8 cellular contexts compared by ENCODE assay signal in the genomic region with DNA sequence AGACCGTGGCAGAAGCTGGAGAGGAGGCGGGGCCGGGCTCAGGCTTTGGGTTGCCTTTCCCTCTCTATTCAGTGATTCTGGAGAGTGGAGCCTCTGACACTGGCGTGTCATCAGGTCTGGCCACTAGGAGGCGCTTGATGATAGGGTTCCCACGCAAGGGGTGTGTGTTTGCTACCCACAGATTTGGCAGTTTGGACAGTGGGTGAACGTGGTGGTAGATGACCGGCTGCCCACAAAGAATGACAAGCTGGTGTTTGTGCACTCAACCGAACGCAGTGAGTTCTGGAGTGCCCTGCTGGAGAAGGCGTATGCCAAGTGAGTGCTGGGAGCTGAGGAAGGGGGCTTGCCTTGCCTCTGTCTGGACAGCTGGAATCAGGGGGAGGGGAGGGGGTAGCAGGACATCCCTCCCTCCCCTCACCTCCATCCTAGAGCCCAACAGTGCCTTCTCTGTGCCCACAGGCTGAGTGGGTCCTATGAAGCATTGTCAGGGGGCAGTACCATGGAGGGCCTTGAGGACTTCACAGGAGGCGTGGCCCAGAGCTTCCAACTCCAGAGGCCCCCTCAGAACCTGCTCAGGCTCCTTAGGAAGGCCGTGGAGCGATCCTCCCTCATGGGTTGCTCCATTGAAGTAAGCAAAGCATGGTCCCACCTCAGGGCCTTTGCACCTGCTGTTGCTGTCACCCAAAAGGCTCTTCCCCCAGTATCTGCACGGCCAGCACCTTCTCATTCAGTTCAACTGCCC. TPM values are rescaled to one million over a fixed set of nuclear protein-coding genes. Genes with fewer than 3 reads are reported as not detected.
DNase-seq lines count a peak whose midpoint lies in the region; ATAC-seq, FAIRE-seq and TF ChIP-seq lines count a peak whose summit lies in the region.

No MANE protein-coding gene starts in this region.

- H3K27me3 Mint-ChIP-seq in Caco-2 (ENCODE audit: insufficient read depth, unreplicated experiment), result no peaks in the 10 kb centered on the region

- no peaks in the 10 kb centered on the region for H3K9me3 ChIP-seq in Caco-2
- H3K9me3 ChIP-seq in parathyroid adenoma (ENCODE audit: control insufficient read depth, low read length), result no peaks in the 10 kb centered on the region
- no peaks in the 10 kb centered on the region for H3K9me3 ChIP-seq in tibial nerve

- H3K79me2 ChIP-seq in parathyroid adenoma, result no peaks in the 10 kb centered on the region

- CTCF ChIA-PET in Caco-2 (lab: Charles Lee), result interaction anchor here (0.6 to 1.7 kb wide), 15 partner anchors 18 to 95 kb away, joined by 3 to 10 read pairs (median 4); a partner anchor contains a TSS

- peak in 1 of 2 donors; percentile 42 for TF ChIP-seq EP300 in tibial nerve (IDR thresholded peaks at IDR 0.05)

- 22 to 25% methylated on average over 15 of the region's 15 CpGs for WGBS in tibial nerve, 2 donors

- no peaks in the 10 kb centered on the region for H3K36me3 ChIP-seq in Caco-2 (ENCODE audit: control insufficient read depth, insufficient read depth, low read length)
- H3K36me3 ChIP-seq in parathyroid adenoma (ENCODE audit: control insufficient read depth, insufficient read depth, low read length), result no peaks in the 10 kb centered on the region
- H3K36me3 ChIP-seq in tibial nerve, result no peaks in the 10 kb centered on the region

- H3K4me1 ChIP-seq in Caco-2 (peaks cover 8% of the 10 kb centered on the region; the same call in 1 of the 2 replicates), parathyroid adenoma (no peaks in the 10 kb centered on the region), tibial nerve (peaks cover 0 to 25% (median 0%) of the 10 kb centered on the region in 4 donors)

- no peak for TF ChIP-seq POLR2A in tibial nerve (IDR thresholded peaks at IDR 0.05)

- DNase-seq in Caco-2, result peak; percentile 79 to 80
- DNase-seq in LHCN-M2 (ENCODE audit: low read depth), result peak; percentile 84
- DNase-seq in SHP77 (lab: John Stamatoyannopoulos, UW), result peak; percentile 61 to 70
- peak; percentile 56 for DNase-seq in activated T-helper 9 cell treated with anti-CD3 and anti-CD28 coated beads, Interleukin-2, amount 50 U/mL, for 16 hours (ENCODE audit: low read depth)
- peak; percentile 66 to 92 for DNase-seq in frontal cortex (ENCODE audit: low spot score in 2 of 2)
- DNase-seq in tibial nerve (ENCODE audit: low spot score in 2 of 2), result peak; percentile 82 to 94

- H2AFZ ChIP-seq in parathyroid adenoma, result peak overlapping the region; percentile 5

- H3K27ac ChIP-seq in parathyroid adenoma, result no peak overlapping the region
- H3K27ac ChIP-seq in tibial nerve, result no peak overlapping the region

- no peak overlapping the region for H3K27ac Mint-ChIP-seq in Caco-2 (ENCODE audit: unreplicated experiment)

- no peak overlapping the region for H3K9ac ChIP-seq in parathyroid adenoma

- POLR2A ChIA-PET in Caco-2 (lab: Charles Lee), result no interaction called here

- peak; percentile 71 for ATAC-seq in GM21390 (IDR thresholded peaks at IDR 0.05; ENCODE audit: unreplicated experiment)

- no peak overlapping the region for H3K4me3 Mint-ChIP-seq in Caco-2 (ENCODE audit: unreplicated experiment)

- H3K4me2 ChIP-seq in parathyroid adenoma (ENCODE audit: low read length), result no peak overlapping the region

- H3K4me1 Mint-ChIP-seq in Caco-2 (ENCODE audit: low read depth, unreplicated experiment), result peaks cover 7% of the 10 kb centered on the region

- intact Hi-C loops in Caco-2 (cut with micrococcal nuclease; ENCODE audit: unreplicated experiment), result loop anchor here (1.0 kb wide), 2 partner anchors 50 to 64 kb away; a partner anchor contains a TSS

- H3K36me3 Mint-ChIP-seq in Caco-2 (ENCODE audit: insufficient read depth, unreplicated experiment), result no peaks in the 10 kb centered on the region

- FAIRE-seq in frontal cortex (lab: Jason Lieb, UNC), result no peak

- no TSS peak for BruUV-seq in Caco-2 (replicated peaks; lab: Mats Ljungman, UMichigan)

- H3K9me3 Mint-ChIP-seq in Caco-2 (ENCODE audit: unreplicated experiment), result no peaks in the 10 kb centered on the region

- H3K4me3 ChIP-seq in Caco-2 (ENCODE audit: low read depth, low read length), result no peak overlapping the region
- no peak overlapping the region for H3K4me3 ChIP-seq in parathyroid adenoma (ENCODE audit: low read depth, low read length)
- H3K4me3 ChIP-seq in tibial nerve, result no peak overlapping the region

- no peaks in the 10 kb centered on the region for H3K27me3 ChIP-seq in Caco-2 (replicated peaks; ENCODE audit: control insufficient read depth, insufficient read depth, low read length)
- H3K27me3 ChIP-seq in parathyroid adenoma (ENCODE audit: control insufficient read depth, insufficient read depth, low read length), result no peaks in the 10 kb centered on the region
- no peaks in the 10 kb centered on the region for H3K27me3 ChIP-seq in tibial nerve

- peak; percentile 79 to 88 for TF ChIP-seq CTCF in Caco-2 (IDR thresholded peaks at IDR 0.05; ENCODE audit: insufficient read depth in 1 of 2, low read depth in 1 of 2, low read length in 1 of 2, severe bottlenecking in 1 of 2, unreplicated experiment in 1 of 2)
- peak; percentile 89 for TF ChIP-seq CTCF in parathyroid adenoma (IDR thresholded peaks at IDR 0.05)
- peak; percentile 84 to 94 (median 91) for TF ChIP-seq CTCF in tibial nerve (IDR thresholded peaks at IDR 0.05)

RNA-seq across cellular contexts. Expression of a gene that starts 14.3 kb away (rescaled TPM):
- total RNA-seq in Caco-2 (2022) (not detected in 2 replicates), LHCN-M2 (2014; rRNA removed) (0.06 TPM in 1 of 2 replicates, not detected in the other), frontal cortex (not detected), tibial nerve (1 to 10 TPM in 3 of 4 donors, under 1 TPM in 1; 0.21 to 6.5 (median 4.2) TPM)
- not detected for polyA plus RNA-seq in LHCN-M2 (2012)

RNA-seq across cellular contexts. Expression of a gene that starts 43.8 kb away (rescaled TPM):
- not detected in 2 replicates for total RNA-seq in Caco-2 (2022)
- 10.6 and 38.0 TPM in 2 replicates for total RNA-seq in LHCN-M2 (2014; rRNA removed)
- polyA plus RNA-seq in LHCN-M2 (2012), result 10.4 TPM
- not detected for total RNA-seq in frontal cortex
- not detected for total RNA-seq in tibial nerve

RNA-seq across cellular contexts. Expression of a gene that starts 45.6 kb away (rescaled TPM):
- 28.2 and 28.4 TPM in 2 replicates for total RNA-seq in Caco-2 (2022)
- 38.2 and 39.0 TPM in 2 replicates for total RNA-seq in LHCN-M2 (2014; rRNA removed)
- polyA plus RNA-seq in LHCN-M2 (2012), result 29.7 TPM
- 35.5 TPM for total RNA-seq in frontal cortex
- total RNA-seq in tibial nerve, result 10 to 100 TPM; 18.6 to 34.5 (median 27.6) TPM

RNA-seq across cellular contexts. Expression of a gene that starts 45.7 kb away (rescaled TPM):
- total RNA-seq in Caco-2 (2022), result 87.6 and 92.2 TPM in 2 replicates
- total RNA-seq in LHCN-M2 (2014; rRNA removed), result 72.9 and 73.9 TPM in 2 replicates
- 110 TPM for polyA plus RNA-seq in LHCN-M2 (2012)
- total RNA-seq in frontal cortex, result 41.2 TPM
- total RNA-seq in tibial nerve, result 10 to 100 TPM in 3 of 4 donors, 1 to 10 TPM in 1; 8.8 to 36.6 (median 18.9) TPM

RNA-seq across cellular contexts. Expression of a gene that starts 50.5 kb away (rescaled TPM):
- total RNA-seq in Caco-2 (2022) (80.7 and 81.3 TPM in 2 replicates), LHCN-M2 (2014; rRNA removed) (58.5 and 77.7 TPM in 2 replicates), frontal cortex (3.7 TPM), tibial nerve (10 to 100 TPM; 51.4 to 83.1 (median 63.8) TPM)
- polyA plus RNA-seq in LHCN-M2 (2012), result 53.2 TPM
